ENCODE assay signal across 8 cellular contexts in the genomic region with DNA sequence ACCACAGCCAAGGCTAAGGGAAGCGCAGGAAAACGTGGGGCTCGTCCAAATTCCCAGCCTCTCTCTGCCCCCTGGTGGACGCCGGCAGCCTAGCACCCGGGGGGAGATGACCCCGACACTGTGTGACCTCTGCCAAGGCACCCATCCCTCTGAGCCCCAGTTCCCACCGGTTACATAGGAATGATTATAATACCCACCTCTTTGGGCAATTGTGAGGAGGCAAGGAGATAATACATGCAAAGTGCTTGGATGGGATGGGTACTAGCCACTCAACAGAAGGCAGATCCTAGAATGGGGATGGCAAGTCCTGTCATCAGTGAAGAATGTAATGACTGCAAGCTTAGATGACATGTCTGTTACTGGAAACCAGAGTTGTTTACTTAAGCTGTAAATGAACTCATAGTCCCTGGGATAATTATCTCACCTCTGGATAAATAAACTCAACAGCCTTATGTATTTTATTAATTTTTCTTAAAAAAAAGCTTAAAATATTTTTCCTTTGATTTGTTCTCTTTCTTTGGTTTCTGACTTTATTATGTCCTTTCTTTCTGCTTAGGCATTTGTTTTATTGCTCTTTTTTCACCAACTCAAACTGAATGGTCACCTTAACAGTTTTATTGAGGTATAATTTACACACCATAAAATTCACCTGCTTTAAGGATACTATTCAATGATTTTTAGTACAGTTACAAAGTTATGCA. TPM values are rescaled to one million over a fixed set of nuclear protein-coding genes. Genes with fewer than 3 reads are reported as not detected.
A peak's percentile ranks its signal among the peaks of the same experiment; 100 is the strongest.
DNase-seq lines count a peak whose midpoint lies in the region; ATAC-seq and TF ChIP-seq lines count a peak whose summit lies in the region.

No MANE protein-coding gene starts in this region.

- H4K20me1 ChIP-seq in HCT116 (ENCODE audit: insufficient read depth) (no peaks in the 10 kb centered on the region), MM.1S (ENCODE audit: insufficient read depth, low read length) (no peaks in the 10 kb centered on the region), hepatocyte (ENCODE audit: insufficient read depth, poor library complexity, severe bottlenecking) (no peaks in the 10 kb centered on the region)

- intact Hi-C loops in HCT116 (cut with micrococcal nuclease): loop anchor here (1.0 to 10.0 kb wide), 2 partner anchors 98 to 195 kb away; no protein-coding TSS in a partner anchor

- H3K27ac Mint-ChIP-seq in T-helper 2 cell treated with Interferon-gamma antibody and Interleukin-4, amounts not matched to agents 5 μg/mL and 100 μg/mL, for 36 hours: peak overlapping the region; percentile 89

- 9% methylated on average over 8 of the region's 8 CpGs for WGBS in hepatocyte (ENCODE audit: low lambda C conversion rate, missing lambda C conversion rate)

- peak; percentile 94 for TF ChIP-seq CTCF in GM12865 (IDR thresholded peaks at IDR 0.05; ENCODE audit: insufficient read depth, low read depth, low read length, missing control alignments)
- peak; percentile 77 to 85 (median 79) for TF ChIP-seq CTCF in HCT116 (IDR thresholded peaks at IDR 0.05 in 2 of 3, conservative IDR thresholded peaks at IDR 0.05 in 1 of 3; ENCODE audit: borderline replicate concordance in 1 of 3, insufficient read depth in 1 of 3, low read depth in 2 of 3, low read length in 2 of 3)
- TF ChIP-seq CTCF in MM.1S (IDR thresholded peaks at IDR 0.05; ENCODE audit: low read length): peak; percentile 71
- peak; percentile 78 for TF ChIP-seq CTCF in hepatocyte (IDR thresholded peaks at IDR 0.05; ENCODE audit: poor library complexity)

- H3K79me2 ChIP-seq in HCT116 (ENCODE audit: insufficient read depth, low read length): no peaks in the 10 kb centered on the region
- H3K79me2 ChIP-seq in MM.1S (ENCODE audit: low read length): no peaks in the 10 kb centered on the region
- H3K79me2 ChIP-seq in hepatocyte: no peaks in the 10 kb centered on the region

- H3K36me3 Mint-ChIP-seq in T-helper 2 cell treated with Interferon-gamma antibody and Interleukin-4, amounts not matched to agents 5 μg/mL and 100 μg/mL, for 36 hours (ENCODE audit: low read depth): peaks cover 5% of the 10 kb centered on the region

- peaks cover 3% of the 10 kb centered on the region for H3K27me3 Mint-ChIP-seq in T-helper 2 cell treated with Interferon-gamma antibody and Interleukin-4, amounts not matched to agents 5 μg/mL and 100 μg/mL, for 36 hours (ENCODE audit: low read depth)

- H3F3A ChIP-seq in MM.1S (ENCODE audit: insufficient read depth, low read length): peaks cover 5% of the 10 kb centered on the region; the same call in 1 of the 2 replicates

- no peaks in the 10 kb centered on the region for H3K9me2 ChIP-seq in HCT116 (ENCODE audit: insufficient read depth)
- no peaks in the 10 kb centered on the region for H3K9me2 ChIP-seq in MM.1S (replicated peaks; ENCODE audit: insufficient read depth, low read length)
- no peaks in the 10 kb centered on the region for H3K9me2 ChIP-seq in hepatocyte (replicated peaks; ENCODE audit: insufficient read depth)

- TSS peak; percentile 74 for BruUV-seq in HCT116 (replicated peaks; lab: Mats Ljungman, UMichigan)

- H3K9me3 ChIP-seq in HCT116 (ENCODE audit: control insufficient read depth in 1 of 2, insufficient read depth in 1 of 2, low read depth in 1 of 2, low read length in 2 of 2) (no peaks in the 10 kb centered on the region), MM.1S (replicated peaks; ENCODE audit: insufficient read depth, low read length) (no peaks in the 10 kb centered on the region), hepatocyte (ENCODE audit: low read depth) (no peaks in the 10 kb centered on the region), skeletal muscle tissue (ENCODE audit: control insufficient read depth in 3 of 3, low read length in 3 of 3) (no peaks in the 10 kb centered on the region)

- peak overlapping the region; percentile 66; the same call in 1 of the 2 replicates for H3K27ac ChIP-seq in HCT116 (ENCODE audit: low read depth, low read length)
- H3K27ac ChIP-seq in MM.1S (ENCODE audit: low read length): peak overlapping the region; percentile 74; the same call in 1 of the 2 replicates
- peak overlapping the region; percentile 64 for H3K27ac ChIP-seq in hepatocyte
- H3K27ac ChIP-seq in skeletal muscle tissue (ENCODE audit: low read depth, low read length): peak overlapping the region; percentile 30

- H3K9ac ChIP-seq in HCT116 (ENCODE audit: low read length): peak overlapping the region; percentile 57
- H3K9ac ChIP-seq in MM.1S (ENCODE audit: low read length): peak overlapping the region; percentile 36; the same call in 1 of the 2 replicates
- H3K9ac ChIP-seq in skeletal muscle tissue (ENCODE audit: low read depth in 1 of 3, low read length in 3 of 3): no peak overlapping the region

- no peaks in the 10 kb centered on the region for H3K36me3 ChIP-seq in HCT116 (ENCODE audit: control insufficient read depth in 1 of 2, insufficient read depth in 2 of 2, low read length in 2 of 2)
- H3K36me3 ChIP-seq in MM.1S (replicated peaks; ENCODE audit: insufficient read depth, low read length): no peaks in the 10 kb centered on the region
- H3K36me3 ChIP-seq in hepatocyte (replicated peaks; ENCODE audit: insufficient read depth, low read depth): no peaks in the 10 kb centered on the region
- H3K36me3 ChIP-seq in skeletal muscle tissue (ENCODE audit: control insufficient read depth in 3 of 3, insufficient read depth in 3 of 3, low read length in 3 of 3): no peaks in the 10 kb centered on the region

- H3K4me3 ChIP-seq in GM12865 (ENCODE audit: low read depth, low read length) (peak overlapping the region; percentile 50), HCT116 (replicated peaks in 1 of 2; ENCODE audit: low read depth in 1 of 2, low read length in 2 of 2) (peak overlapping the region; percentile 19 to 43), MM.1S (ENCODE audit: low read length) (peak overlapping the region; percentile 1; the same call in 1 of the 2 replicates), hepatocyte (no peak overlapping the region), skeletal muscle tissue (ENCODE audit: low read length in 3 of 3) (peak overlapping the region in 1 of 3 donors; percentile 49)

- peaks cover 9 to 23% of the 10 kb centered on the region in 2 experiments for H3K4me1 ChIP-seq in HCT116 (ENCODE audit: control insufficient read depth in 1 of 2, insufficient read depth in 2 of 2, low read length in 2 of 2)
- peaks cover 13% of the 10 kb centered on the region for H3K4me1 ChIP-seq in MM.1S (ENCODE audit: low read length)
- peaks cover 2% of the 10 kb centered on the region for H3K4me1 ChIP-seq in hepatocyte (ENCODE audit: insufficient read depth)
- H3K4me1 ChIP-seq in skeletal muscle tissue (ENCODE audit: control insufficient read depth in 3 of 3, insufficient read depth in 3 of 3, low read length in 3 of 3): peaks cover 0 to 6% (median 4%) of the 10 kb centered on the region in 3 donors

- H3K4me3 Mint-ChIP-seq in T-helper 2 cell treated with Interferon-gamma antibody and Interleukin-4, amounts not matched to agents 5 μg/mL and 100 μg/mL, for 36 hours: peak overlapping the region; percentile 71

- peaks cover under 1% of the 10 kb centered on the region for H3K9me3 Mint-ChIP-seq in T-helper 2 cell treated with Interferon-gamma antibody and Interleukin-4, amounts not matched to agents 5 μg/mL and 100 μg/mL, for 36 hours

- ATAC-seq in HCT116: peak; percentile 89

- DNase-seq in GM12865 (ENCODE audit: low read depth): peak; percentile 76
- peak; percentile 39 for DNase-seq in HCT116 (ENCODE audit: low read depth, low spot score)
- DNase-seq in MM.1S: peak; percentile 64
- DNase-seq in T-helper 2 cell treated with Interferon-gamma antibody and Interleukin-4, amounts not matched to agents 5 μg/mL and 100 μg/mL, for 36 hours (ENCODE audit: low spot score): peak; percentile 58
- DNase-seq in amygdala (lab: John Stamatoyannopoulos, UW): peak in 43 of 56 donors; percentile 8 to 81 (median 50)
- DNase-seq in hepatocyte (ENCODE audit: low spot score): peak; percentile 65
- DNase-seq in DMS79 (lab: John Stamatoyannopoulos, UW): no peak

- RAD21 ChIA-PET in HCT116 (lab: Charles Lee; ENCODE audit: low non-redundant PET in 1 of 2, low total read pairs in 2 of 2, uncharacterized antibody in 2 of 2, unreplicated experiment in 2 of 2): interaction anchor here in 1 of 2 experiments (1.8 kb wide), 2 partner anchors 98 to 193 kb away, joined by 3 to 5 read pairs; no protein-coding TSS in a partner anchor

- POLR2A ChIA-PET in HCT116 (lab: Charles Lee): interaction anchor here (2.1 kb wide), 1 partner anchor 11 kb away, joined by 5 read pairs; a partner anchor contains a TSS

- H3K27me3 ChIP-seq in HCT116 (ENCODE audit: insufficient read depth, low read length): no peaks in the 10 kb centered on the region
- H3K27me3 ChIP-seq in MM.1S (replicated peaks; ENCODE audit: insufficient read depth, low read length): no peaks in the 10 kb centered on the region
- H3K27me3 ChIP-seq in hepatocyte: no peaks in the 10 kb centered on the region
- H3K27me3 ChIP-seq in skeletal muscle tissue (ENCODE audit: control insufficient read depth in 3 of 3, insufficient read depth in 3 of 3, low read length in 3 of 3): peaks cover 0 to 2% (median 0%) of the 10 kb centered on the region in 3 donors

- H2AFZ ChIP-seq in HCT116 (ENCODE audit: low read depth, low read length, poor library complexity, severe bottlenecking): no peak overlapping the region
- H2AFZ ChIP-seq in MM.1S (ENCODE audit: low read length): peak overlapping the region; percentile 12; the same call in 1 of the 2 replicates
- H2AFZ ChIP-seq in hepatocyte: no peak overlapping the region

- TF ChIP-seq RAD21 in HCT116 (IDR thresholded peaks at IDR 0.05; ENCODE audit: low read depth): peak; percentile 74

- CTCF ChIA-PET in HCT116 (lab: Charles Lee): interaction anchor here (0.8 to 3.8 kb wide), 5 partner anchors 9 to 194 kb away, joined by 3 to 27 read pairs (median 6); no protein-coding TSS in a partner anchor

- TF ChIP-seq POLR2A in HCT116 (IDR thresholded peaks at IDR 0.05; ENCODE audit: borderline replicate concordance, extremely low read depth, insufficient read depth, insufficient read length): no peak

- peaks cover 11% of the 10 kb centered on the region for H3K4me1 Mint-ChIP-seq in T-helper 2 cell treated with Interferon-gamma antibody and Interleukin-4, amounts not matched to agents 5 μg/mL and 100 μg/mL, for 36 hours (ENCODE audit: low read depth)

- H3K4me2 ChIP-seq in HCT116 (ENCODE audit: low read length): peak overlapping the region; percentile 65
- peak overlapping the region; percentile 37 for H3K4me2 ChIP-seq in MM.1S (ENCODE audit: low read depth, low read length)
- H3K4me2 ChIP-seq in hepatocyte: no peak overlapping the region

TF ChIP-seq in HCT116, 20 proteins besides CTCF, POLR2A, EP300 and RAD21 (continues in another document):
- TF ChIP-seq EZH2phosphoT487 (IDR thresholded peaks at IDR 0.05; ENCODE audit: borderline replicate concordance) (no peak), JUND (IDR thresholded peaks at IDR 0.05) (no peak; the same call in 1 of the 2 replicates)

RNA-seq across cellular contexts. Expression of a gene that starts 11.3 kb away (rescaled TPM):
- total RNA-seq in HCT116 (2021; ENCODE audit: unreplicated experiment) (9.5 TPM), hepatocyte (5.5 and 7.6 TPM in 2 replicates), skeletal muscle tissue (1.0 TPM)
- 7.0 and 7.1 TPM in 2 replicates for polyA plus RNA-seq in HCT116 (2012)
- 1.9 and 3.1 TPM in 2 replicates for polyA plus RNA-seq in hepatocyte

RNA-seq across cellular contexts. Expression of a gene that starts 28.8 kb away (rescaled TPM):
- total RNA-seq in HCT116 (2021; ENCODE audit: unreplicated experiment) (3.7 TPM), hepatocyte (0.60 and 1.8 TPM in 2 replicates), skeletal muscle tissue (not detected)
- 1.3 and 1.4 TPM in 2 replicates for polyA plus RNA-seq in HCT116 (2012)
- polyA plus RNA-seq in hepatocyte: 0.25 and 0.39 TPM in 2 replicates

Comparison
In these comparisons a context has a peak if more than half of its experiments do, and no peak if none do; other contexts are left out.
1. H3K9ac ChIP-seq: peak in HCT116 (single experiment) and MM.1S (single experiment); none in skeletal muscle tissue (0 of 3).
2. Peak in every context shown above with its lines, with median percentiles within 50 percentile points of each other: CTCF ChIP-seq and H3K27ac ChIP-seq.